In genomic region chrX:105765691-105766090, GRCh38 we compare ENCODE assay signal across 28 cellular contexts. TPM values are rescaled to one million over a fixed set of nuclear protein-coding genes. Genes with fewer than 3 reads are reported as not detected.
DNase-seq lines count a peak whose midpoint lies in the region; ATAC-seq and TF ChIP-seq lines count a peak whose summit lies in the region.
"Had no signal": no experiment of that assay in that cellular context is flagged by ENCODE, and none has a peak within 500 bp of the region (broad histone marks: within the 10 kb centered on the region; RNA-seq: fewer than 3 reads in every experiment).

No MANE protein-coding gene starts in this region.

- no peak for ATAC-seq in effector memory CD8-positive, alpha-beta T cell (replicated peaks)
- ATAC-seq: naive thymus-derived CD8-positive, alpha-beta T cell had no signal

- H3K4me1 Mint-ChIP-seq in chondrocyte (ENCODE audit: low read depth) = no peaks in the 10 kb centered on the region
- no peaks in the 10 kb centered on the region for H3K4me1 Mint-ChIP-seq in osteocyte (ENCODE audit: unreplicated experiment)
- H3K4me1 Mint-ChIP-seq in effector memory CD8-positive, alpha-beta T cell (ENCODE audit: low read depth in 2 of 2) = no peaks in the 10 kb centered on the region
- H3K4me1 Mint-ChIP-seq: activated CD4-positive, alpha-beta memory T cell treated with anti-CD3 and anti-CD28 coated beads, Interleukin-2, amount 10 ng/mL, durations not matched to agents 7 days and 5 days; activated naive CD4-positive, alpha-beta T cell treated with anti-CD3 and anti-CD28 coated beads, Interleukin-2, amount 50 U/mL, for 24 hours; CD4-positive, alpha-beta memory T cell; naive thymus-derived CD8-positive, alpha-beta T cell had no signal

- DNase-seq in NCI-H82 (lab: John Stamatoyannopoulos, UW) (peak; percentile 17), NCI-H82 treated with DMSO at 0.1 percent for 48 hours (lab: John Stamatoyannopoulos, UW; ENCODE audit: unreplicated experiment) (no peak), HuH-7 (ENCODE audit: low spot score) (peak; percentile 1), chondrocyte (ENCODE audit: low spot score) (no peak), osteocyte (ENCODE audit: extremely low spot score, unreplicated experiment) (no peak), NCI-H2107 treated with DMSO at 0.1 percent for 48 hours (lab: John Stamatoyannopoulos, UW; ENCODE audit: unreplicated experiment) (no peak), AG08396 (ENCODE audit: low spot score) (no peak)
- DNase-seq in effector memory CD8-positive, alpha-beta T cell = no peak
- DNase-seq: activated CD4-positive, alpha-beta memory T cell treated with anti-CD3 and anti-CD28 coated beads, Interleukin-2, amount 10 ng/mL, durations not matched to agents 7 days and 5 days; activated CD4-positive, alpha-beta T cell treated with anti-CD3 and anti-CD28 coated beads for 1 hour; activated CD8-positive, alpha-beta memory T cell treated with anti-CD3 and anti-CD28 coated beads, Interleukin-2, amount 50 U/mL, for 48 hours; AML-193; anterior cingulate cortex; CD4-positive, alpha-beta memory T cell; foreskin melanocyte; midbrain; naive thymus-derived CD8-positive, alpha-beta T cell; NCI-H1694; NCI-H2171 treated with DMSO at 0.1 percent for 48 hours; occipital lobe; stimulated activated CD4-positive, alpha-beta T cell treated with anti-CD3 and anti-CD28 coated beads, Interleukin-2, amount 100 ng/mL, for 24 hours; transverse colon had no signal

- peak; percentile 31 for TF ChIP-seq CTCF in chondrocyte (IDR thresholded peaks at IDR 0.05)
- TF ChIP-seq CTCF in osteocyte (IDR thresholded peaks at IDR 0.05) = peak; percentile 12

- H3K27me3 Mint-ChIP-seq in chondrocyte (ENCODE audit: low read depth) = no peaks in the 10 kb centered on the region
- H3K27me3 Mint-ChIP-seq in osteocyte (ENCODE audit: unreplicated experiment) = no peaks in the 10 kb centered on the region
- H3K27me3 Mint-ChIP-seq in effector memory CD8-positive, alpha-beta T cell = no peaks in the 10 kb centered on the region
- H3K27me3 Mint-ChIP-seq: activated CD4-positive, alpha-beta memory T cell treated with anti-CD3 and anti-CD28 coated beads, Interleukin-2, amount 10 ng/mL, durations not matched to agents 7 days and 5 days; activated naive CD4-positive, alpha-beta T cell treated with anti-CD3 and anti-CD28 coated beads, Interleukin-2, amount 50 U/mL, for 24 hours; CD4-positive, alpha-beta memory T cell; dendritic cell treated with granulocyte-macrophage colony-stimulating factor and Interleukin-4, amounts not matched to agents 40 ng/mL and 50 ng/mL, for 4 days; naive thymus-derived CD8-positive, alpha-beta T cell had no signal

- H3K27ac Mint-ChIP-seq in chondrocyte (ENCODE audit: unreplicated experiment) (no peak overlapping the region), osteocyte (ENCODE audit: unreplicated experiment) (no peak overlapping the region)
- no peak overlapping the region for H3K27ac Mint-ChIP-seq in effector memory CD8-positive, alpha-beta T cell
- H3K27ac Mint-ChIP-seq: activated CD4-positive, alpha-beta memory T cell treated with anti-CD3 and anti-CD28 coated beads, Interleukin-2, amount 10 ng/mL, durations not matched to agents 7 days and 5 days; activated naive CD4-positive, alpha-beta T cell treated with anti-CD3 and anti-CD28 coated beads, Interleukin-2, amount 50 U/mL, for 24 hours; activated T-helper 2 cell treated with anti-CD3 and anti-CD28 coated beads, Interferon-gamma antibody, Interleukin-2, Interleukin-4, amounts not matched to agents 10 μg/mL and 5 μg/mL and 100 μg/mL, durations not matched to agents 14 hours and 24 hours and 36 hours; CD4-positive, alpha-beta memory T cell; dendritic cell treated with granulocyte-macrophage colony-stimulating factor and Interleukin-4, amounts not matched to agents 40 ng/mL and 50 ng/mL, for 4 days; naive thymus-derived CD8-positive, alpha-beta T cell had no signal

- H3K4me3 Mint-ChIP-seq in chondrocyte (ENCODE audit: unreplicated experiment) (no peak overlapping the region), osteocyte (ENCODE audit: unreplicated experiment) (no peak overlapping the region)
- no peak overlapping the region for H3K4me3 Mint-ChIP-seq in effector memory CD8-positive, alpha-beta T cell
- H3K4me3 Mint-ChIP-seq: activated CD4-positive, alpha-beta memory T cell treated with anti-CD3 and anti-CD28 coated beads, Interleukin-2, amount 10 ng/mL, durations not matched to agents 7 days and 5 days; activated naive CD4-positive, alpha-beta T cell treated with anti-CD3 and anti-CD28 coated beads, Interleukin-2, amount 50 U/mL, for 24 hours; CD4-positive, alpha-beta memory T cell; dendritic cell treated with granulocyte-macrophage colony-stimulating factor and Interleukin-4, amounts not matched to agents 40 ng/mL and 50 ng/mL, for 4 days had no signal

- no peaks in the 10 kb centered on the region for H3K36me3 Mint-ChIP-seq in chondrocyte (ENCODE audit: low read depth)
- no peaks in the 10 kb centered on the region for H3K36me3 Mint-ChIP-seq in osteocyte (ENCODE audit: unreplicated experiment)
- no peaks in the 10 kb centered on the region for H3K36me3 Mint-ChIP-seq in effector memory CD8-positive, alpha-beta T cell (ENCODE audit: insufficient read depth)
- H3K36me3 Mint-ChIP-seq: activated naive CD4-positive, alpha-beta T cell treated with anti-CD3 and anti-CD28 coated beads, Interleukin-2, amount 50 U/mL, for 24 hours; CD4-positive, alpha-beta memory T cell; naive thymus-derived CD8-positive, alpha-beta T cell had no signal

- H3K9me3 Mint-ChIP-seq in chondrocyte (ENCODE audit: low read depth) (peaks cover 5% of the 10 kb centered on the region), osteocyte (ENCODE audit: unreplicated experiment) (no peaks in the 10 kb centered on the region)
- peaks cover 0 to 2% of the 10 kb centered on the region in 2 donors for H3K9me3 Mint-ChIP-seq in effector memory CD8-positive, alpha-beta T cell
- H3K9me3 Mint-ChIP-seq: activated CD4-positive, alpha-beta memory T cell treated with anti-CD3 and anti-CD28 coated beads, Interleukin-2, amount 10 ng/mL, durations not matched to agents 7 days and 5 days; activated naive CD4-positive, alpha-beta T cell treated with anti-CD3 and anti-CD28 coated beads, Interleukin-2, amount 50 U/mL, for 24 hours; activated T-helper 2 cell treated with anti-CD3 and anti-CD28 coated beads, Interferon-gamma antibody, Interleukin-2, Interleukin-4, amounts not matched to agents 10 μg/mL and 5 μg/mL and 100 μg/mL, durations not matched to agents 14 hours and 24 hours and 36 hours; dendritic cell treated with granulocyte-macrophage colony-stimulating factor and Interleukin-4, amounts not matched to agents 40 ng/mL and 50 ng/mL, for 4 days had no signal

RNA-seq across cellular contexts. Expression of gene NRK, which starts 56.6 kb away (rescaled TPM):
- 12.7 to 30.6 TPM (median 13.1 TPM) in 3 replicates for total RNA-seq in chondrocyte
- total RNA-seq in osteocyte = 5.5 and 5.6 TPM in 2 replicates
- total RNA-seq: activated CD4-positive, alpha-beta memory T cell treated with anti-CD3 and anti-CD28 coated beads, Interleukin-2, amount 10 ng/mL, durations not matched to agents 7 days and 5 days; activated T-helper 2 cell treated with anti-CD3 and anti-CD28 coated beads, Interferon-gamma antibody, Interleukin-2, Interleukin-4, amounts not matched to agents 10 μg/mL and 5 μg/mL and 100 μg/mL, durations not matched to agents 14 hours and 24 hours and 36 hours; CD4-positive, alpha-beta memory T cell; LHCN-M2; naive thymus-derived CD8-positive, alpha-beta T cell; RPMI7951; T-helper 1 cell treated with Interleukin-12 subunit alpha and Interleukin-12 subunit beta and Interleukin-4 antibody, amounts not matched to agents 30 ng/mL and 1 ng/mL, for 36 hours had no signal

Comparison
In these comparisons a context has a peak if more than half of its experiments do, and no peak if none do; other contexts are left out.
1. DNase-seq: peak in NCI-H82 (single experiment) and HuH-7 (single experiment); none in NCI-H82 treated with DMSO at 0.1 percent for 48 hours (single experiment), chondrocyte (single experiment), osteocyte (single experiment), effector memory CD8-positive, alpha-beta T cell (0 of 3), NCI-H2107 treated with DMSO at 0.1 percent for 48 hours (single experiment) and AG08396 (single experiment).